Comparison of ENCODE assay signal across 8 cellular contexts in the genomic region with DNA sequence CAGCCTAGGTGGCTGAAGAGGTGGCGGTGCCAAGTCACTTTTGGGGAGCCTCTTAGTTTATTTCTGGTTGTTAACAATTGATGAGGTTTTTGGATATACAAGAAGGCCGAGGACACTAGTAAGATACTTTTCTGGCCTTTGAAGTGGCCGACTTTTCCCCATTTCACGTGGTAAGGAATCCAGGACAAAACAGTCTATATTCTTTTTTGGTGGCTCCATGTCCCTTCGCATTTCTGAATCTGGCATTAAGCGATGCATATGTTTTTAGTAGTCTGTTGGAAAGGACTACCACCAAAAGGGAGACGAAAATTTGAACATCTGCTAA. TPM values are rescaled to one million over a fixed set of nuclear protein-coding genes. Genes with fewer than 3 reads are reported as not detected.
DNase-seq lines count a peak whose midpoint lies in the region; ATAC-seq and TF ChIP-seq lines count a peak whose summit lies in the region.

No MANE protein-coding gene starts in this region.

- POLR2A ChIA-PET in AG04450 (lab: Yijun Ruan, JAX), result no interaction called here
- POLR2A ChIA-PET in naive thymus-derived CD8-positive, alpha-beta T cell (lab: Charles Lee), result interaction anchor here (0.6 kb wide), 1 partner anchor 777 kb away, joined by 6 read pairs; no protein-coding TSS in a partner anchor

- no peak for TF ChIP-seq CTCF in AG04450 (IDR thresholded peaks at IDR 0.05; ENCODE audit: low read depth, low read length)
- TF ChIP-seq CTCF in chondrocyte (IDR thresholded peaks at IDR 0.05), result no peak

- peak overlapping the region; percentile 78 for H3K4me3 ChIP-seq in AG04450 (ENCODE audit: low read depth, low read length)

- H3K27me3 Mint-ChIP-seq in IgD-negative memory B cell (no peaks in the 10 kb centered on the region), chondrocyte (ENCODE audit: low read depth) (no peaks in the 10 kb centered on the region)
- no peaks in the 10 kb centered on the region for H3K27me3 Mint-ChIP-seq in naive thymus-derived CD8-positive, alpha-beta T cell

- no peak for ATAC-seq in naive thymus-derived CD8-positive, alpha-beta T cell
- no peak for ATAC-seq in GM21825 (IDR thresholded peaks at IDR 0.05; ENCODE audit: unreplicated experiment)

- H3K27ac Mint-ChIP-seq in IgD-negative memory B cell, result peak overlapping the region; percentile 47 to 78 (median 59)
- peak overlapping the region; percentile 87 for H3K27ac Mint-ChIP-seq in chondrocyte (ENCODE audit: unreplicated experiment)
- H3K27ac Mint-ChIP-seq in naive thymus-derived CD8-positive, alpha-beta T cell, result peak overlapping the region in 9 of 10 donors; percentile 54 to 92 (median 82)

- H3K27me3 ChIP-seq in AG04450 (ENCODE audit: control insufficient read depth, insufficient read depth, low read length), result no peaks in the 10 kb centered on the region

- H3K27ac ChIP-seq in AG04450 (ENCODE audit: low read depth, low read length), result no peak overlapping the region

- H3K9me3 Mint-ChIP-seq in IgD-negative memory B cell, result no peaks in the 10 kb centered on the region
- H3K9me3 Mint-ChIP-seq in chondrocyte (ENCODE audit: low read depth), result no peaks in the 10 kb centered on the region
- no peaks in the 10 kb centered on the region for H3K9me3 Mint-ChIP-seq in naive thymus-derived CD8-positive, alpha-beta T cell

- peaks cover 13 to 15% (median 14%) of the 10 kb centered on the region in 3 donors for H3K4me1 Mint-ChIP-seq in IgD-negative memory B cell
- peaks cover 36% of the 10 kb centered on the region for H3K4me1 Mint-ChIP-seq in chondrocyte (ENCODE audit: low read depth)
- H3K4me1 Mint-ChIP-seq in naive thymus-derived CD8-positive, alpha-beta T cell, result peaks cover 9 to 26% (median 21%) of the 10 kb centered on the region in 4 donors

- peak overlapping the region; percentile 81 to 89 (median 88) for H3K4me3 Mint-ChIP-seq in IgD-negative memory B cell
- H3K4me3 Mint-ChIP-seq in chondrocyte (ENCODE audit: unreplicated experiment), result peak overlapping the region; percentile 81
- peak overlapping the region; percentile 72 to 91 (median 82) for H3K4me3 Mint-ChIP-seq in naive thymus-derived CD8-positive, alpha-beta T cell

- H3K36me3 Mint-ChIP-seq in IgD-negative memory B cell, result peaks cover 2% of the 10 kb centered on the region
- H3K36me3 Mint-ChIP-seq in chondrocyte (ENCODE audit: low read depth), result peaks cover 10% of the 10 kb centered on the region
- peaks cover 0 to 34% (median 11%) of the 10 kb centered on the region in 3 donors for H3K36me3 Mint-ChIP-seq in naive thymus-derived CD8-positive, alpha-beta T cell

- H3K9me3 ChIP-seq in AG04450 (ENCODE audit: control insufficient read depth, insufficient read depth, low read length), result no peaks in the 10 kb centered on the region; the same call in 1 of the 2 replicates

- CTCF ChIA-PET in AG04450 (lab: Charles Lee), result no interaction called here

- DNase-seq in AG04450 (ENCODE audit: low read depth, low spot score), result no peak
- DNase-seq in chondrocyte (ENCODE audit: low spot score), result no peak
- no peak for DNase-seq in naive thymus-derived CD8-positive, alpha-beta T cell
- DNase-seq in CD1c-positive myeloid dendritic cell (ENCODE audit: extremely low spot score), result no peak
- DNase-seq in NCI-H526 (lab: John Stamatoyannopoulos, UW), result no peak
- DNase-seq in GF-D8 (lab: John Stamatoyannopoulos, UW), result no peak

RNA-seq across cellular contexts. Expression of gene MLLT10, which starts 1.4 kb away (rescaled TPM):
- polyA plus RNA-seq in AG04450 (2011; rRNA removed), result 35.3 and 41.0 TPM in 2 replicates
- 60.7 and 83.6 TPM in 2 replicates for polyA minus RNA-seq in AG04450 (2011; rRNA and poly(A)+ RNA removed)
- 8.7 TPM for polyA plus RNA-seq in IgD-negative memory B cell
- total RNA-seq in chondrocyte, result 35.4 to 39.0 TPM (median 37.5 TPM) in 3 replicates
- total RNA-seq in naive thymus-derived CD8-positive, alpha-beta T cell, result 10 to 100 TPM; 63.5 to 64.7 TPM
- polyA plus RNA-seq in naive thymus-derived CD8-positive, alpha-beta T cell, result 1 to 10 TPM; 3.5 to 4.6 (median 4.4) TPM

RNA-seq across cellular contexts. Expression of gene SKIDA1, which starts 10.0 kb away (rescaled TPM):
- polyA plus RNA-seq in AG04450 (2011; rRNA removed) (0.62 and 0.63 TPM in 2 replicates), IgD-negative memory B cell (not detected)
- 0.83 and 0.87 TPM in 2 replicates for polyA minus RNA-seq in AG04450 (2011; rRNA and poly(A)+ RNA removed)
- 1.9 to 3.7 TPM (median 2.0 TPM) in 3 replicates for total RNA-seq in chondrocyte
- under 1 TPM in 1 of 2 experiments, not detected in 1; 0.08 TPM for total RNA-seq in naive thymus-derived CD8-positive, alpha-beta T cell
- polyA plus RNA-seq in naive thymus-derived CD8-positive, alpha-beta T cell, result not detected
